8 cellular contexts compared by ENCODE assay signal in genomic region chr12:47222960-47223847, GRCh38.
DNase-seq lines count a peak whose midpoint lies in the region; ATAC-seq, FAIRE-seq and TF ChIP-seq lines count a peak whose summit lies in the region.

No MANE protein-coding gene starts in this region.

- H3K9me3 ChIP-seq in RWPE2 (ENCODE audit: severe bottlenecking), result no peaks in the 10 kb centered on the region
- no peaks in the 10 kb centered on the region for H3K9me3 ChIP-seq in trophoblast cell (ENCODE audit: insufficient read depth, low read depth, low read length)

- H3K79me2 ChIP-seq in trophoblast cell (ENCODE audit: control insufficient read depth, insufficient read depth, low read length, poor library complexity), result no peaks in the 10 kb centered on the region

- no peak overlapping the region for H3K4me2 ChIP-seq in trophoblast cell (ENCODE audit: low read length)

- peaks cover 15% of the 10 kb centered on the region for H3K79me1 ChIP-seq in trophoblast cell (ENCODE audit: low read length)

- peak overlapping the region; percentile 69 for H2BK12ac ChIP-seq in trophoblast cell (ENCODE audit: low read length)

- peak overlapping the region; percentile 92 for H3K14ac ChIP-seq in trophoblast cell (ENCODE audit: low read length)

- H3K4me1 ChIP-seq in RWPE2 (ENCODE audit: insufficient read depth, poor library complexity, severe bottlenecking) (peaks cover 38% of the 10 kb centered on the region), foreskin keratinocyte (peaks cover 13% of the 10 kb centered on the region), trophoblast cell (ENCODE audit: control insufficient read depth in 1 of 2, insufficient read depth in 2 of 2, low read length in 2 of 2) (peaks cover 10 to 13% of the 10 kb centered on the region in 2 experiments)

- H2BK5ac ChIP-seq in trophoblast cell (ENCODE audit: low read depth, low read length, poor library complexity), result peak overlapping the region; percentile 95

- H4K8ac ChIP-seq in trophoblast cell (ENCODE audit: low read depth, low read length), result peak overlapping the region; percentile 76

- TF ChIP-seq POLR2A in GM12892 (IDR thresholded peaks at IDR 0.05; ENCODE audit: low read depth, low read length) (no peak), GM12891 (IDR thresholded peaks at IDR 0.05; ENCODE audit: low read depth, low read length) (no peak)

- FAIRE-seq in GM12892 (lab: Jason Lieb, UNC) (peak; percentile 83), GM12891 (lab: Jason Lieb, UNC) (no peak)

- ATAC-seq in RWPE2 (ENCODE audit: low read depth) (no peak), foreskin keratinocyte (no peak), HG03378 (IDR thresholded peaks at IDR 0.05; ENCODE audit: unreplicated experiment) (no peak)

- H2AFZ ChIP-seq in trophoblast cell (ENCODE audit: insufficient read depth, low read length, poor library complexity), result peak overlapping the region; percentile 59

- H3K9ac ChIP-seq in trophoblast cell (ENCODE audit: low read length), result no peak overlapping the region

- H3K18ac ChIP-seq in trophoblast cell (ENCODE audit: low read length), result peak overlapping the region; percentile 74

- no peak overlapping the region for H3K4me3 ChIP-seq in RWPE2 (ENCODE audit: severe bottlenecking)
- no peak overlapping the region for H3K4me3 ChIP-seq in trophoblast cell (ENCODE audit: low read depth, low read length)

- peak overlapping the region; percentile 82 for H3K27ac ChIP-seq in RWPE2 (ENCODE audit: poor library complexity, severe bottlenecking)
- H3K27ac ChIP-seq in foreskin keratinocyte, result peak overlapping the region; percentile 21
- H3K27ac ChIP-seq in trophoblast cell (ENCODE audit: low read depth, low read length), result peak overlapping the region; percentile 66

- peak overlapping the region; percentile 89 for H4K91ac ChIP-seq in trophoblast cell (ENCODE audit: low read depth, low read length)

- no peaks in the 10 kb centered on the region for H3K27me3 ChIP-seq in RWPE2 (ENCODE audit: insufficient read depth, poor library complexity, severe bottlenecking)
- H3K27me3 ChIP-seq in foreskin keratinocyte, result no peaks in the 10 kb centered on the region
- H3K27me3 ChIP-seq in trophoblast cell (ENCODE audit: insufficient read depth, low read length), result no peaks in the 10 kb centered on the region

- peak overlapping the region; percentile 88 for H2AK5ac ChIP-seq in trophoblast cell (ENCODE audit: low read length)

- peak overlapping the region; percentile 91 for H4K12ac ChIP-seq in trophoblast cell (ENCODE audit: low read depth, low read length)

- no peak for TF ChIP-seq CTCF in RWPE2 (IDR thresholded peaks at IDR 0.05; ENCODE audit: poor library complexity, severe bottlenecking)
- TF ChIP-seq CTCF in foreskin keratinocyte (conservative IDR thresholded peaks at IDR 0.05), result no peak

- H3K4ac ChIP-seq in trophoblast cell (ENCODE audit: low read depth, low read length), result peak overlapping the region; percentile 82

- peak overlapping the region; percentile 91 for H2BK120ac ChIP-seq in trophoblast cell (ENCODE audit: insufficient read depth, low read length, poor library complexity)

- H3K36me3 ChIP-seq in RWPE2 (ENCODE audit: low read depth), result no peaks in the 10 kb centered on the region
- no peaks in the 10 kb centered on the region for H3K36me3 ChIP-seq in trophoblast cell (ENCODE audit: control insufficient read depth in 1 of 2, insufficient read depth in 2 of 2, low read length in 2 of 2)

- DNase-seq in GM12892 (ENCODE audit: insufficient read length) (no peak), RWPE2 (ENCODE audit: low spot score) (no peak), foreskin keratinocyte (no peak), trophoblast cell (no peak), SHP77 (lab: John Stamatoyannopoulos, UW) (no peak), amygdala (lab: John Stamatoyannopoulos, UW) (no peak), GM12891 (ENCODE audit: insufficient read length, low spot score) (no peak)

- no CpG with 5 or more reads among the region's 8 CpGs for WGBS in trophoblast cell (ENCODE audit: extremely low coverage, insufficient coverage, insufficient read length)

- H3K23ac ChIP-seq in trophoblast cell (ENCODE audit: low read length), result no peak overlapping the region

TF ChIP-seq in GM12891, 5 proteins besides CTCF, POLR2A, EP300 and RAD21:
- no peak for TF ChIP-seq TAF1 (IDR thresholded peaks at IDR 0.05; ENCODE audit: low read depth, low read length)
- no peak for TF ChIP-seq POU2F2 (IDR thresholded peaks at IDR 0.05; ENCODE audit: low read depth, low read length)
- no peak for TF ChIP-seq SPI1 (IDR thresholded peaks at IDR 0.05; ENCODE audit: low read depth, low read length)
- no peak for TF ChIP-seq PAX5 (IDR thresholded peaks at IDR 0.05; ENCODE audit: insufficient read depth, low read length, severe bottlenecking)
- no peak for TF ChIP-seq POLR2AphosphoS5 (IDR thresholded peaks at IDR 0.05; ENCODE audit: low read depth, low read length)
TF ChIP-seq in GM12891: peak in this region for 0.

Comparison
In these comparisons a context has a peak if more than half of its experiments do, and no peak if none do; other contexts are left out.
1. H3K27ac ChIP-seq: peak in every context shown above with its lines; median percentile 82 in RWPE2; 66 in trophoblast cell; 21 in foreskin keratinocyte.